40 cellular contexts compared by ENCODE assay signal in the genomic region with DNA sequence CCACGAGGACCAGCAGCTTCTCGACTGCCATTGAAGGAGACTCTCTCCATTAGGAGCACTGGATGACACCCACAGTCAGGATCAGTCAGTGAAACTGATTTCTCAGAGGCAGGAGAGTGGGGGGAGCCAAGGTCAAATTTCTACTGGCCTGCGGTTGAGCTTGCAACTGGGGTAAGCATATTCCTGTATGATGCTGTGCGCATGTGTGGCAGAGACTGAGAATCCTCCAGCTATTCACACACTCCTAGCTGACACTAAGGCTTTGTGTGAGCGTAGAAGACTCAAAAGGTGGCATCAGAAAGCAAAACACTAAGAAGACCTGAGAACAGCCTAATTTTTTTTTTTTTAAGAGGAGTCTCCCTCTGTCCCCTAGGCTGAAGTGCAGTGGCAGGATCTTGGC.
"Had no signal": no experiment of that assay in that cellular context is flagged by ENCODE, and none has a peak within 500 bp of the region (broad histone marks: within the 10 kb centered on the region; RNA-seq: fewer than 3 reads in every experiment).

No MANE protein-coding gene starts in this region.

- H3K27ac Mint-ChIP-seq: activated naive CD4-positive, alpha-beta T cell treated with anti-CD3 and anti-CD28 coated beads for 36 hours; activated naive CD4-positive, alpha-beta T cell treated with anti-CD3 and anti-CD28 coated beads, Interleukin-2, amount 10 ng/mL, durations not matched to agents 7 days and 5 days; activated naive CD4-positive, alpha-beta T cell treated with anti-CD3 and anti-CD28 coated beads, Interleukin-2, amount 50 U/mL, for 24 hours; activated naive CD4-positive, alpha-beta T cell treated with anti-CD3 and anti-CD28 coated beads, Interleukin-2, amount 50 U/mL, for 72 hours; activated naive CD8-positive, alpha-beta T cell; activated naive CD8-positive, alpha-beta T cell treated with anti-CD3 and anti-CD28 coated beads for 36 hours; activated naive CD8-positive, alpha-beta T cell treated with anti-CD3 and anti-CD28 coated beads, Interleukin-2, amount 10 ng/mL, durations not matched to agents 7 days and 5 days; activated naive CD8-positive, alpha-beta T cell treated with anti-CD3 and anti-CD28 coated beads, Interleukin-2, amount 50 U/mL, for 24 hours; activated T-cell treated with anti-CD3 and anti-CD28 coated beads, Interleukin-2, amount 50 U/mL, for 24 hours; activated T-cell treated with anti-CD3 and anti-CD28 coated beads, Interleukin-2, amount 50 U/mL, for 72 hours; activated T-helper 1 cell treated with anti-CD3 and anti-CD28 coated beads, Interleukin-12 subunit alpha, Interleukin-12 subunit beta, Interleukin-2, Interleukin-4 antibody, amounts not matched to agents 30 ng/mL and 10 ng/mL and 1 ng/mL, durations not matched to agents 14 hours and 24 hours and 36 hours; activated T-helper 17 cell treated with anti-CD3 and anti-CD28 coated beads, Interleukin-2, amount 50 U/mL, for 72 hours; activated T-helper 2 cell treated with anti-CD3 and anti-CD28 coated beads, Interferon-gamma antibody, Interleukin-2, Interleukin-4, amounts not matched to agents 10 μg/mL and 5 μg/mL and 100 μg/mL, durations not matched to agents 14 hours and 24 hours and 36 hours; brain had no signal

- FAIRE-seq: astrocyte, bronchial epithelial cell had no signal

- ATAC-seq: activated naive CD4-positive, alpha-beta T cell treated with anti-CD3 and anti-CD28 coated beads, Interleukin-2, amount 50 U/mL, for 72 hours; activated naive CD8-positive, alpha-beta T cell treated with anti-CD3 and anti-CD28 coated beads, Interleukin-2, amount 50 U/mL, for 24 hours; activated T-cell treated with anti-CD3 and anti-CD28 coated beads, Interleukin-2, amount 50 U/mL, for 4 hours; activated T-cell treated with anti-CD3 and anti-CD28 coated beads, Interleukin-2, amount 50 U/mL, for 72 hours; activated T-helper 17 cell treated with anti-CD3 and anti-CD28 coated beads, Interleukin-2, amount 50 U/mL, for 72 hours; body of pancreas had no signal

- H3K9me3 ChIP-seq: adrenal gland, ascending aorta, body of pancreas, breast epithelium had no signal

- DNase-seq: activated effector memory CD4-positive, alpha-beta T cell treated with anti-CD3 and anti-CD28 coated beads, Interleukin-2, amount 50 U/mL, for 16 hours; activated effector memory CD4-positive, alpha-beta T cell treated with Interleukin-2 at 50 U/mL for 16 hours; activated gamma-delta T cell; activated gamma-delta T cell treated with Interleukin-2 at 50 U/mL for 16 hours; activated naive CD4-positive, alpha-beta T cell; activated naive CD4-positive, alpha-beta T cell treated with anti-CD3 and anti-CD28 coated beads for 36 hours; activated naive CD4-positive, alpha-beta T cell treated with anti-CD3 and anti-CD28 coated beads, Interleukin-2, amount 10 ng/mL, durations not matched to agents 7 days and 5 days; activated naive CD4-positive, alpha-beta T cell treated with anti-CD3 and anti-CD28 coated beads, Interleukin-2, amount 50 U/mL, for 16 hours; activated naive CD4-positive, alpha-beta T cell treated with Interleukin-2 at 50 U/mL for 16 hours; activated naive CD8-positive, alpha-beta T cell treated with anti-CD3 and anti-CD28 coated beads for 36 hours; activated naive CD8-positive, alpha-beta T cell treated with anti-CD3 and anti-CD28 coated beads, Interleukin-2, amount 10 ng/mL, durations not matched to agents 7 days and 5 days; activated naive CD8-positive, alpha-beta T cell treated with anti-CD3 and anti-CD28 coated beads, Interleukin-2, amount 50 U/mL, for 24 hours; activated T-cell treated with anti-CD3 and anti-CD28 coated beads, Interleukin-2, amount 50 U/mL, for 1 hour; activated T-cell treated with anti-CD3 and anti-CD28 coated beads, Interleukin-2, amount 50 U/mL, for 24 hours; activated T-cell treated with anti-CD3 and anti-CD28 coated beads, Interleukin-2, amount 50 U/mL, for 4 hours; activated T-cell treated with anti-CD3 and anti-CD28 coated beads, Interleukin-2, amount 50 U/mL, for 48 hours; activated T-cell treated with anti-CD3 and anti-CD28 coated beads, Interleukin-2, amount 50 U/mL, for 72 hours; adrenal gland; amniotic stem cell; amygdala; anterior cingulate cortex; aorta; body of pancreas; brain microvascular endothelial cell; caudate nucleus; central memory CD4-positive, alpha-beta T cell; cerebellar nuclear complex had no signal

- H3K36me3 ChIP-seq: adrenal gland, ascending aorta, brain microvascular endothelial cell, breast epithelium, cardiac muscle cell had no signal

- H3K27ac ChIP-seq: adrenal gland, ascending aorta, body of pancreas, brain microvascular endothelial cell, breast epithelium, cardiac muscle cell had no signal

- H3K4me1 Mint-ChIP-seq: activated naive CD4-positive, alpha-beta T cell treated with anti-CD3 and anti-CD28 coated beads, Interleukin-2, amount 10 ng/mL, durations not matched to agents 7 days and 5 days; activated naive CD4-positive, alpha-beta T cell treated with anti-CD3 and anti-CD28 coated beads, Interleukin-2, amount 50 U/mL, for 24 hours; activated naive CD8-positive, alpha-beta T cell treated with anti-CD3 and anti-CD28 coated beads for 36 hours; activated naive CD8-positive, alpha-beta T cell treated with anti-CD3 and anti-CD28 coated beads, Interleukin-2, amount 10 ng/mL, durations not matched to agents 7 days and 5 days; activated naive CD8-positive, alpha-beta T cell treated with anti-CD3 and anti-CD28 coated beads, Interleukin-2, amount 50 U/mL, for 24 hours; activated T-helper 17 cell treated with anti-CD3 and anti-CD28 coated beads, Interleukin-2, amount 50 U/mL, for 72 hours; brain; central memory CD8-positive, alpha-beta T cell had no signal

- H3K9me3 Mint-ChIP-seq: activated naive CD4-positive, alpha-beta T cell treated with anti-CD3 and anti-CD28 coated beads for 36 hours; activated naive CD4-positive, alpha-beta T cell treated with anti-CD3 and anti-CD28 coated beads, Interleukin-2, amount 10 ng/mL, durations not matched to agents 7 days and 5 days; activated naive CD4-positive, alpha-beta T cell treated with anti-CD3 and anti-CD28 coated beads, Interleukin-2, amount 50 U/mL, for 24 hours; activated naive CD4-positive, alpha-beta T cell treated with anti-CD3 and anti-CD28 coated beads, Interleukin-2, amount 50 U/mL, for 72 hours; activated naive CD8-positive, alpha-beta T cell treated with anti-CD3 and anti-CD28 coated beads for 36 hours; activated naive CD8-positive, alpha-beta T cell treated with anti-CD3 and anti-CD28 coated beads, Interleukin-2, amount 10 ng/mL, durations not matched to agents 7 days and 5 days; activated naive CD8-positive, alpha-beta T cell treated with anti-CD3 and anti-CD28 coated beads, Interleukin-2, amount 50 U/mL, for 24 hours; activated T-cell treated with anti-CD3 and anti-CD28 coated beads, Interleukin-2, amount 50 U/mL, for 24 hours; activated T-cell treated with anti-CD3 and anti-CD28 coated beads, Interleukin-2, amount 50 U/mL, for 4 hours; activated T-helper 1 cell treated with anti-CD3 and anti-CD28 coated beads, Interleukin-12 subunit alpha, Interleukin-12 subunit beta, Interleukin-2, Interleukin-4 antibody, amounts not matched to agents 30 ng/mL and 10 ng/mL and 1 ng/mL, durations not matched to agents 14 hours and 24 hours and 36 hours; activated T-helper 17 cell treated with anti-CD3 and anti-CD28 coated beads, Interleukin-2, amount 50 U/mL, for 72 hours; activated T-helper 2 cell treated with anti-CD3 and anti-CD28 coated beads, Interferon-gamma antibody, Interleukin-2, Interleukin-4, amounts not matched to agents 10 μg/mL and 5 μg/mL and 100 μg/mL, durations not matched to agents 14 hours and 24 hours and 36 hours; central memory CD8-positive, alpha-beta T cell had no signal

- H3K27me3 ChIP-seq: ascending aorta, body of pancreas, brain microvascular endothelial cell, breast epithelium, cardiac muscle cell had no signal

- H3K4me1 ChIP-seq: adrenal gland, ascending aorta, body of pancreas, breast epithelium had no signal

- H3K4me3 Mint-ChIP-seq: activated naive CD4-positive, alpha-beta T cell treated with anti-CD3 and anti-CD28 coated beads for 36 hours; activated naive CD4-positive, alpha-beta T cell treated with anti-CD3 and anti-CD28 coated beads, Interleukin-2, amount 10 ng/mL, durations not matched to agents 7 days and 5 days; activated naive CD4-positive, alpha-beta T cell treated with anti-CD3 and anti-CD28 coated beads, Interleukin-2, amount 50 U/mL, for 24 hours; activated naive CD8-positive, alpha-beta T cell; activated naive CD8-positive, alpha-beta T cell treated with anti-CD3 and anti-CD28 coated beads for 36 hours; activated naive CD8-positive, alpha-beta T cell treated with anti-CD3 and anti-CD28 coated beads, Interleukin-2, amount 10 ng/mL, durations not matched to agents 7 days and 5 days; activated naive CD8-positive, alpha-beta T cell treated with anti-CD3 and anti-CD28 coated beads, Interleukin-2, amount 50 U/mL, for 24 hours; activated T-cell treated with anti-CD3 and anti-CD28 coated beads, Interleukin-2, amount 50 U/mL, for 24 hours; activated T-cell treated with anti-CD3 and anti-CD28 coated beads, Interleukin-2, amount 50 U/mL, for 4 hours; activated T-cell treated with anti-CD3 and anti-CD28 coated beads, Interleukin-2, amount 50 U/mL, for 72 hours; activated T-helper 1 cell treated with anti-CD3 and anti-CD28 coated beads, Interleukin-12 subunit alpha, Interleukin-12 subunit beta, Interleukin-2, Interleukin-4 antibody, amounts not matched to agents 30 ng/mL and 10 ng/mL and 1 ng/mL, durations not matched to agents 14 hours and 24 hours and 36 hours; activated T-helper 17 cell treated with anti-CD3 and anti-CD28 coated beads, Interleukin-2, amount 50 U/mL, for 72 hours; brain; central memory CD8-positive, alpha-beta T cell had no signal

- H3K4me3 ChIP-seq: adrenal gland, ascending aorta, body of pancreas, breast epithelium, cardiac muscle cell had no signal

- H3K36me3 Mint-ChIP-seq: activated naive CD4-positive, alpha-beta T cell treated with anti-CD3 and anti-CD28 coated beads, Interleukin-2, amount 10 ng/mL, durations not matched to agents 7 days and 5 days; activated naive CD4-positive, alpha-beta T cell treated with anti-CD3 and anti-CD28 coated beads, Interleukin-2, amount 50 U/mL, for 72 hours; activated naive CD8-positive, alpha-beta T cell; activated naive CD8-positive, alpha-beta T cell treated with anti-CD3 and anti-CD28 coated beads for 36 hours; activated naive CD8-positive, alpha-beta T cell treated with anti-CD3 and anti-CD28 coated beads, Interleukin-2, amount 10 ng/mL, durations not matched to agents 7 days and 5 days; brain had no signal
